In the genomic region with DNA sequence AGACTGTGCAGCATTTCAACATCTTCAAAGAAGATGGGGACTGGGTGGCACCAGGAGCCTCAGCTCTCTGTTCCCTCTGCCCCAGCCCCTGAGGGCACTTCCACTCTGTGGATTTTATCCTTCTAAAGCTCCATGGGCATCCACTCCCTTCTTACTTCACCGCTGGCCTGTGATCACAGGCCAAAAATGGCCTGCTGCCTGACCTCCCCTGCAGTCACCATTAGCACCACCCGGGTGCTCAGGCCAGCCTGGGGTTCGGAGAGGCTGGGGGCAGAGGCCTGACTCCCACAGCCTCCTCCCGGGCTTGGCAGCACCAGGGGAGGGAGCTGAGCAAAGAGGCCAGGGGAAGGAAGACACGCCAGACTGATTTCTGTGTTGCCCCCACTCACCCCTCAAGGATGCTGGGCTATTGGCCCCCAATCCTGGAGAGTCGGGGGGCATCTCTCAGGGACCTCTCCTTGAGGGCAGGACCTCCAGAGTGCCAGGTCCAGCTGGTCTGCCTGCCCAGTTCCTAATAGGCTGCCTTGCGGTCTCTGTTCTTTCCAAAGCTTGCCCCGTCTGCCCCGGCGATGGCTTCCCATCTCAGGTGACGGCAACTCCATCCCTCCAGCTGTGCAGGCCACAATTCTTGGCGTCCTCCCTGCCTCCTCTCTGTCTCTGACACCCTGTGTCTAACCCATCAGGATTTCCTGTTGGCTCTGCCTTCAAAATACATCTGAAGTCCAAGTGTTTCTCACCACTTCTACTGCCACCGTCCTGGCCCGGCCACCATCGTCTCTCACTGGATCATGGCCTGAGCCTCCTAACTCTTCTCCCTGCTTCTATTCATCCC, we compare ENCODE assay signal across 1 cellular context.
TF ChIP-seq lines count a peak whose summit lies in the region.

No MANE protein-coding gene starts in this region.

TF ChIP-seq in H1, 55 proteins besides CTCF, POLR2A, EP300 and RAD21:
- no peak for TF ChIP-seq SP2 (IDR thresholded peaks at IDR 0.05; ENCODE audit: low read length)
